Comparison of ENCODE assay signal across 6 cellular contexts in genomic region chr22:30919973-30920372, GRCh38.
"Had no signal": no experiment of that assay in that cellular context is flagged by ENCODE, and none has a peak within 500 bp of the region (broad histone marks: within the 10 kb centered on the region; RNA-seq: fewer than 3 reads in every experiment).

No MANE protein-coding gene starts in this region.

- H3K27ac Mint-ChIP-seq: activated naive CD8-positive, alpha-beta T cell treated with anti-CD3 and anti-CD28 coated beads, Interleukin-2, amount 10 ng/mL, durations not matched to agents 7 days and 5 days; stimulated activated naive CD8-positive, alpha-beta T cell treated with anti-CD3 and anti-CD28 coated beads, Interleukin-15, amount 100 ng/mL, for 72 hours had no signal

- H3K27me3 ChIP-seq: ascending aorta, gastrocnemius medialis, heart right ventricle had no signal

- H3K27ac ChIP-seq: ascending aorta, gastrocnemius medialis, heart right ventricle, left ventricle myocardium inferior had no signal

- H3K9me3 Mint-ChIP-seq: stimulated activated naive CD8-positive, alpha-beta T cell treated with anti-CD3 and anti-CD28 coated beads, Interleukin-15, amount 100 ng/mL, for 72 hours had no signal

- H3K4me3 ChIP-seq: left ventricle myocardium inferior had no signal

- H3K36me3 ChIP-seq: ascending aorta had no signal

- H3K27me3 Mint-ChIP-seq: activated naive CD8-positive, alpha-beta T cell treated with anti-CD3 and anti-CD28 coated beads, Interleukin-2, amount 10 ng/mL, durations not matched to agents 7 days and 5 days; stimulated activated naive CD8-positive, alpha-beta T cell treated with anti-CD3 and anti-CD28 coated beads, Interleukin-15, amount 100 ng/mL, for 72 hours had no signal
